23 cellular contexts compared by ENCODE assay signal in genomic region chr1:231199868-231200267, GRCh38. TPM values are rescaled to one million over a fixed set of nuclear protein-coding genes. Genes with fewer than 3 reads are reported as not detected.
DNase-seq lines count a peak whose midpoint lies in the region; ATAC-seq, FAIRE-seq and TF ChIP-seq lines count a peak whose summit lies in the region.
"Had no signal": no experiment of that assay in that cellular context is flagged by ENCODE, and none has a peak within 500 bp of the region (broad histone marks: within the 10 kb centered on the region; RNA-seq: fewer than 3 reads in every experiment).

No MANE protein-coding gene starts in this region.

- TF ChIP-seq CTCF in A549 (IDR thresholded peaks at IDR 0.05), result no peak
- TF ChIP-seq CTCF in astrocyte (IDR thresholded peaks at IDR 0.05; ENCODE audit: insufficient read depth, low read depth, low read length), result no peak
- TF ChIP-seq CTCF in kidney (IDR thresholded peaks at IDR 0.05; ENCODE audit: borderline replicate concordance, extremely low read depth, insufficient read depth), result no peak
- TF ChIP-seq CTCF in smooth muscle cell (IDR thresholded peaks at IDR 0.05; ENCODE audit: borderline replicate concordance, insufficient read depth, poor library complexity, severe bottlenecking), result no peak

- WGBS in A549 (ENCODE audit: missing lambda C conversion rate), result 92% methylated on average over 7 of the region's 7 CpGs
- WGBS in smooth muscle cell (ENCODE audit: low lambda C conversion rate), result 97% methylated on average over 7 of the region's 7 CpGs

- H3K9me3 Mint-ChIP-seq in astrocyte (ENCODE audit: unreplicated experiment), result peaks cover 7% of the 10 kb centered on the region
- H3K9me3 Mint-ChIP-seq: CD4-positive, alpha-beta memory T cell; GM23338; H9; HFFc6 had no signal

- H3K79me2 ChIP-seq in astrocyte (ENCODE audit: insufficient read depth, low read length), result no peaks in the 10 kb centered on the region
- no peaks in the 10 kb centered on the region for H3K79me2 ChIP-seq in smooth muscle cell (ENCODE audit: low read depth)

- H2AFZ ChIP-seq in astrocyte (ENCODE audit: low read depth, low read length) (no peak overlapping the region), smooth muscle cell (ENCODE audit: low read depth) (no peak overlapping the region)
- H2AFZ ChIP-seq: GM23338 had no signal

- intact Hi-C loops in kidney (cut with DNase I) (loop anchor here (10.0 kb wide), 1 partner anchor 405 kb away; no protein-coding TSS in a partner anchor), left cardiac atrium (cut with DNase I) (loop anchor here in 1 of 2 donors (10.0 kb wide), 1 partner anchor 415 kb away; no protein-coding TSS in a partner anchor)

- CTCF ChIA-PET in A549 (lab: Yijun Ruan, JAX), result interaction anchor here (1.2 to 2.0 kb wide), 4 partner anchors 10 to 402 kb away, joined by 3 to 6 read pairs (median 4); no protein-coding TSS in a partner anchor

- FAIRE-seq in A549 (lab: Jason Lieb, UNC) (no peak), astrocyte (lab: Jason Lieb, UNC) (no peak), kidney (lab: Jason Lieb, UNC) (no peak)
- FAIRE-seq: GM12891, GM18507 had no signal

- DNase-seq in A549 (ENCODE audit: low read depth in 1 of 2, low spot score in 1 of 2) (no peak), astrocyte (ENCODE audit: low read depth) (no peak), kidney (peak; percentile 42), smooth muscle cell (lab: John Stamatoyannopoulos, UW; ENCODE audit: unreplicated experiment) (no peak), left cardiac atrium (no peak), NK-92 (lab: John Stamatoyannopoulos, UW; ENCODE audit: unreplicated experiment) (no peak)
- DNase-seq: 8988T; C1 segment of cervical spinal cord; Calu3; CD4-positive, alpha-beta memory T cell; COR-L47; DMS53; DMS79 treated with DMSO at 0.1 percent for 48 hours; GF-D8; H9 had no signal

- peak overlapping the region; percentile 39 to 75 for H3K27ac ChIP-seq in A549
- H3K27ac ChIP-seq in astrocyte (ENCODE audit: low read depth, low read length), result no peak overlapping the region
- H3K27ac ChIP-seq in kidney (ENCODE audit: low read depth in 2 of 2, low read length in 2 of 2), result no peak overlapping the region
- H3K27ac ChIP-seq in smooth muscle cell (ENCODE audit: low read depth), result peak overlapping the region; percentile 44

- TF ChIP-seq POLR2A in A549 (IDR thresholded peaks at IDR 0.05; ENCODE audit: low read length), result no peak

- H3F3A ChIP-seq in smooth muscle cell (ENCODE audit: low read depth), result no peaks in the 10 kb centered on the region

- H3K4me1 ChIP-seq in A549, result peaks cover 47% of the 10 kb centered on the region
- peaks cover 3% of the 10 kb centered on the region for H3K4me1 ChIP-seq in astrocyte (ENCODE audit: insufficient read depth, low read length)
- H3K4me1 ChIP-seq in kidney (ENCODE audit: control insufficient read depth in 1 of 2, insufficient read depth in 1 of 2, low read depth in 1 of 2, low read length in 2 of 2), result no peaks in the 10 kb centered on the region
- no peaks in the 10 kb centered on the region for H3K4me1 ChIP-seq in smooth muscle cell (ENCODE audit: low read depth)

- no peak for TF ChIP-seq RAD21 in A549 (conservative IDR thresholded peaks at IDR 0.05 in 1 of 2, IDR thresholded peaks at IDR 0.05 in 1 of 2)

- peaks cover 8% of the 10 kb centered on the region for H3K36me3 Mint-ChIP-seq in astrocyte (ENCODE audit: low read depth, unreplicated experiment)
- H3K36me3 Mint-ChIP-seq: CD4-positive, alpha-beta memory T cell had no signal

- POLR2A ChIA-PET in A549 (lab: Yijun Ruan, JAX), result no interaction called here

- H3K9me3 ChIP-seq in A549, result no peaks in the 10 kb centered on the region
- H3K9me3 ChIP-seq in astrocyte (ENCODE audit: insufficient read depth, low read depth, low read length), result no peaks in the 10 kb centered on the region
- H3K9me3 ChIP-seq in kidney (ENCODE audit: control insufficient read depth in 1 of 2, low read length in 2 of 2), result no peaks in the 10 kb centered on the region
- H3K9me3 ChIP-seq in smooth muscle cell (replicated peaks; ENCODE audit: low read depth), result no peaks in the 10 kb centered on the region

- H3K36me3 ChIP-seq in astrocyte (ENCODE audit: insufficient read depth, low read length), result no peaks in the 10 kb centered on the region
- H3K36me3 ChIP-seq in kidney (ENCODE audit: control insufficient read depth in 1 of 2, insufficient read depth in 2 of 2, low read length in 2 of 2), result no peaks in the 10 kb centered on the region
- no peaks in the 10 kb centered on the region for H3K36me3 ChIP-seq in smooth muscle cell (ENCODE audit: low read depth)

- H3K4me2 ChIP-seq in A549, result no peak overlapping the region
- H3K4me2 ChIP-seq in astrocyte (ENCODE audit: low read length), result no peak overlapping the region
- H3K4me2 ChIP-seq in smooth muscle cell, result no peak overlapping the region
- H3K4me2 ChIP-seq: GM23338 had no signal

- H3K4me1 Mint-ChIP-seq in astrocyte (ENCODE audit: low read depth, unreplicated experiment), result peaks cover 13% of the 10 kb centered on the region
- H3K4me1 Mint-ChIP-seq: GM23338, H9 had no signal

- H3K4me3 ChIP-seq in A549, result no peak overlapping the region
- no peak overlapping the region for H3K4me3 ChIP-seq in astrocyte (ENCODE audit: insufficient read depth, low read depth, low read length)
- no peak overlapping the region for H3K4me3 ChIP-seq in kidney (ENCODE audit: low read length in 2 of 2)
- H3K4me3 ChIP-seq in smooth muscle cell, result no peak overlapping the region
- H3K4me3 ChIP-seq: GM23338 had no signal

- no peak overlapping the region for H3K4me3 Mint-ChIP-seq in astrocyte (ENCODE audit: unreplicated experiment)
- H3K4me3 Mint-ChIP-seq: CD4-positive, alpha-beta memory T cell; GM23338; H9; HFFc6 had no signal

- H3K27me3 ChIP-seq in astrocyte (ENCODE audit: insufficient read depth, low read length) (peaks cover 5% of the 10 kb centered on the region), smooth muscle cell (ENCODE audit: low read depth) (peaks cover 31% of the 10 kb centered on the region)

- H4K20me1 ChIP-seq in astrocyte (ENCODE audit: insufficient read depth, low read length), result no peaks in the 10 kb centered on the region
- no peaks in the 10 kb centered on the region for H4K20me1 ChIP-seq in smooth muscle cell (ENCODE audit: low read depth)

- H3K9ac ChIP-seq in astrocyte (ENCODE audit: low read length) (no peak overlapping the region), kidney (ENCODE audit: low read length in 2 of 2) (no peak overlapping the region), smooth muscle cell (ENCODE audit: low read depth) (no peak overlapping the region)

- ATAC-seq in A549 (no peak), left cardiac atrium (no peak), HG03045 (IDR thresholded peaks at IDR 0.05; ENCODE audit: unreplicated experiment) (no peak)
- ATAC-seq: GM23338, HCT116 had no signal

- H3K27me3 Mint-ChIP-seq in astrocyte (ENCODE audit: low read depth, unreplicated experiment), result peaks cover 72% of the 10 kb centered on the region

- peak overlapping the region; percentile 50 for H3K27ac Mint-ChIP-seq in astrocyte (ENCODE audit: unreplicated experiment)
- H3K27ac Mint-ChIP-seq: CD4-positive, alpha-beta memory T cell; GM23338; H9; HFFc6 had no signal

- no peak for TF ChIP-seq EP300 in A549 (IDR thresholded peaks at IDR 0.05)

TF ChIP-seq in A549, 52 proteins besides CTCF, POLR2A, EP300 and RAD21:
- TF ChIP-seq, protein P1, sequence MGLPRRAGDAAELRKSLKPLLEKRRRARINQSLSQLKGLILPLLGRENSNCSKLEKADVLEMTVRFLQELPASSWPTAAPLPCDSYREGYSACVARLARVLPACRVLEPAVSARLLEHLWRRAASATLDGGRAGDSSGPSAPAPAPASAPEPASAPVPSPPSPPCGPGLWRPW (IDR thresholded peaks at IDR 0.05), result no peak
- TF ChIP-seq BCL3 (IDR thresholded peaks at IDR 0.05), result no peak
- TF ChIP-seq NR3C1 (IDR thresholded peaks at IDR 0.05), result no peak
- TF ChIP-seq HOXA7 (CRISPR knock-in tag; IDR thresholded peaks at IDR 0.05), result no peak
- TF ChIP-seq RARB (CRISPR knock-in tag; IDR thresholded peaks at IDR 0.05), result no peak
- TF ChIP-seq FOSL2 (IDR thresholded peaks at IDR 0.05), result no peak
- TF ChIP-seq FOSL2 (CRISPR knock-in tag; IDR thresholded peaks at IDR 0.05), result no peak
TF ChIP-seq in A549: peak in this region for 0.

RNA-seq across cellular contexts. Expression of gene TRIM67, which starts 38.0 kb away (rescaled TPM):
- 0.25 and 0.35 TPM in 2 replicates for polyA plus RNA-seq in A549 (2011; rRNA removed)
- polyA plus RNA-seq in A549 (2012; cell fraction: cytosol; rRNA removed), result 0.29 and 0.47 TPM in 2 replicates
- 1.0 and 1.3 TPM in 2 replicates for polyA plus RNA-seq in A549 (2012; cell fraction: nucleus; rRNA removed)
- polyA plus RNA-seq in A549 (2017; fragmentation: RNase III; extraction: RNeasy Plus Mini Kit Qiagen cat#74134 plus additional on column Dnase treatment), result 0.23 to 0.50 TPM (median 0.26 TPM) in 3 replicates
- polyA minus RNA-seq in A549 (2011; rRNA and poly(A)+ RNA removed), result 0.37 and 0.83 TPM in 2 replicates
- 0.89 and 1.1 TPM in 2 replicates for total RNA-seq in astrocyte
- not detected for total RNA-seq in kidney
- polyA plus RNA-seq in kidney (ENCODE audit: insufficient read depth, low read depth, low replicate concordance), result 0.04 TPM
- 0.04 TPM in 1 of 2 replicates, not detected in the other for total RNA-seq in smooth muscle cell
- polyA plus RNA-seq in smooth muscle cell, result 0.13 and 0.25 TPM in 2 replicates
- under 1 TPM; 0.12 to 0.16 TPM for total RNA-seq in left cardiac atrium
- total RNA-seq: CD4-positive, alpha-beta memory T cell; G401; H4; H9; HFFc6 had no signal
- polyA plus RNA-seq: CD4-positive, alpha-beta memory T cell; GM23338 had no signal

RNA-seq across cellular contexts. Expression of gene GNPAT, which starts 41.1 kb away (rescaled TPM):
- 58.5 and 62.7 TPM in 2 replicates for polyA plus RNA-seq in A549 (2011; rRNA removed)
- polyA plus RNA-seq in A549 (2012; cell fraction: cytosol; rRNA removed), result 14.4 and 17.2 TPM in 2 replicates
- 9.9 and 15.8 TPM in 2 replicates for polyA plus RNA-seq in A549 (2012; cell fraction: nucleus; rRNA removed)
- 43.4 to 45.3 TPM (median 44.1 TPM) in 3 replicates for polyA plus RNA-seq in A549 (2017; fragmentation: RNase III; extraction: RNeasy Plus Mini Kit Qiagen cat#74134 plus additional on column Dnase treatment)
- polyA minus RNA-seq in A549 (2011; rRNA and poly(A)+ RNA removed), result 32.4 and 36.8 TPM in 2 replicates
- total RNA-seq in astrocyte, result 32.5 and 34.9 TPM in 2 replicates
- total RNA-seq in kidney, result 31.2 TPM
- polyA plus RNA-seq in kidney (ENCODE audit: insufficient read depth, low read depth, low replicate concordance), result 33.7 TPM
- total RNA-seq in smooth muscle cell, result 45.8 and 66.3 TPM in 2 replicates
- polyA plus RNA-seq in smooth muscle cell, result 39.8 and 43.9 TPM in 2 replicates
- 10 to 100 TPM; 43.7 to 46.8 TPM for total RNA-seq in left cardiac atrium

Comparison
In these comparisons a context has a peak if more than half of its experiments do, and no peak if none do; other contexts are left out.
1. H3K27ac ChIP-seq: peak in A549 (2 of 2) and smooth muscle cell (single experiment); none in astrocyte (single experiment) and kidney (0 of 2).